ENCODE assay signal across 1 cellular context in genomic region chr2:40260437-40260836, GRCh38.
TF ChIP-seq lines count a peak whose summit lies in the region.

No MANE protein-coding gene starts in this region.

TF ChIP-seq in IMR-90, 13 proteins besides CTCF, POLR2A, EP300 and RAD21 (continued from another document):
- TF ChIP-seq CHD1 (IDR thresholded peaks at IDR 0.05; ENCODE audit: low read depth, low read length) (no peak), RCOR1 (IDR thresholded peaks at IDR 0.05; ENCODE audit: insufficient replicate concordance, low read length) (no peak), CEBPB (IDR thresholded peaks at IDR 0.05; ENCODE audit: low read depth, low read length) (no peak), NFE2L2 (IDR thresholded peaks at IDR 0.05; ENCODE audit: low read depth, low read length) (no peak), MAFK (IDR thresholded peaks at IDR 0.05; ENCODE audit: low read depth, low read length) (no peak)
TF ChIP-seq in IMR-90: peak in this region for 0.
